Comparison of ENCODE assay signal across 21 cellular contexts in genomic region chr12:124637586-124637985, GRCh38.
A peak's percentile ranks its signal among the peaks of the same experiment; 100 is the strongest.
DNase-seq lines count a peak whose midpoint lies in the region; ATAC-seq and TF ChIP-seq lines count a peak whose summit lies in the region.
"Had no signal": no experiment of that assay in that cellular context is flagged by ENCODE, and none has a peak within 500 bp of the region (broad histone marks: within the 10 kb centered on the region; RNA-seq: fewer than 3 reads in every experiment).

No MANE protein-coding gene starts in this region.

- H3K36me3 ChIP-seq in prostate gland = no peaks in the 10 kb centered on the region
- no peaks in the 10 kb centered on the region for H3K36me3 ChIP-seq in CD8-positive, alpha-beta memory T cell (ENCODE audit: insufficient read depth, low read length)
- H3K36me3 ChIP-seq: HAP-1, tibial artery had no signal

- H3K27me3 ChIP-seq in prostate gland (replicated peaks; ENCODE audit: insufficient read depth) = no peaks in the 10 kb centered on the region
- no peaks in the 10 kb centered on the region for H3K27me3 ChIP-seq in CD8-positive, alpha-beta memory T cell (ENCODE audit: insufficient read depth, low read length, poor library complexity, severe bottlenecking)
- H3K27me3 ChIP-seq: tibial artery had no signal

- no peak overlapping the region for H3K27ac ChIP-seq in prostate gland
- H3K27ac ChIP-seq in CD8-positive, alpha-beta memory T cell (ENCODE audit: low read depth, low read length) = no peak overlapping the region
- H3K27ac ChIP-seq: tibial artery had no signal

- DNase-seq in COLO668 (lab: John Stamatoyannopoulos, UW; ENCODE audit: unreplicated experiment) (peak; percentile 15), NCI-H146 treated with DMSO at 0.1 percent for 48 hours (lab: John Stamatoyannopoulos, UW; ENCODE audit: unreplicated experiment) (peak; percentile 20), epithelial cell of esophagus (ENCODE audit: low read depth) (peak; percentile 50), prostate gland (ENCODE audit: low spot score) (peak; percentile 62), GF-D8 (lab: John Stamatoyannopoulos, UW) (no peak), A172 (ENCODE audit: low spot score) (no peak), left lobe of liver (ENCODE audit: low spot score) (no peak)
- no peak for DNase-seq in CD8-positive, alpha-beta memory T cell
- DNase-seq: activated CD4-positive, CD25-positive, alpha-beta regulatory T cell treated with anti-CD3 and anti-CD28 coated beads, Interleukin-2, amount 50 U/mL, for 72 hours; amniotic stem cell; CD4-positive, alpha-beta memory T cell; hypothalamus; kidney glomerular epithelial cell; NCI-H2081 treated with DMSO at 0.1 percent for 48 hours; tibial artery had no signal

- no peak overlapping the region for H3K4me3 Mint-ChIP-seq in CD8-positive, alpha-beta memory T cell
- H3K4me3 Mint-ChIP-seq: CD4-positive, alpha-beta memory T cell; mesothelial cell of epicardium; neural crest cell; stimulated activated effector memory CD8-positive, alpha-beta T cell treated with anti-CD3 and anti-CD28 coated beads, Interleukin-12 subunit alpha, Interleukin-12 subunit beta, amount 100 ng/mL, for 72 hours had no signal

- H3K4me3 ChIP-seq in epithelial cell of esophagus (ENCODE audit: low read length) (no peak overlapping the region), prostate gland (no peak overlapping the region)
- H3K4me3 ChIP-seq in CD8-positive, alpha-beta memory T cell (ENCODE audit: low read length) = no peak overlapping the region
- H3K4me3 ChIP-seq: HAP-1, tibial artery had no signal

- H3K27ac Mint-ChIP-seq in CD8-positive, alpha-beta memory T cell = no peak overlapping the region
- H3K27ac Mint-ChIP-seq: activated T-helper 2 cell treated with anti-CD3 and anti-CD28 coated beads, Interferon-gamma antibody, Interleukin-2, Interleukin-4, amounts not matched to agents 10 μg/mL and 5 μg/mL and 100 μg/mL, durations not matched to agents 14 hours and 24 hours and 36 hours; CD4-positive, alpha-beta memory T cell; mesothelial cell of epicardium; stimulated activated effector memory CD8-positive, alpha-beta T cell treated with anti-CD3 and anti-CD28 coated beads, Interleukin-12 subunit alpha, Interleukin-12 subunit beta, amount 100 ng/mL, for 72 hours had no signal

- no peaks in the 10 kb centered on the region for H3K36me3 Mint-ChIP-seq in CD8-positive, alpha-beta memory T cell
- H3K36me3 Mint-ChIP-seq: CD4-positive, alpha-beta memory T cell; mesothelial cell of epicardium; stimulated activated effector memory CD8-positive, alpha-beta T cell treated with anti-CD3 and anti-CD28 coated beads, Interleukin-12 subunit alpha, Interleukin-12 subunit beta, amount 100 ng/mL, for 72 hours had no signal

- POLR2A ChIA-PET in CD8-positive, alpha-beta memory T cell (lab: Charles Lee) = no interaction called here

- WGBS in prostate gland = 27% methylated on average over 12 of the region's 12 CpGs

- no peaks in the 10 kb centered on the region for H3K9me3 Mint-ChIP-seq in CD8-positive, alpha-beta memory T cell
- H3K9me3 Mint-ChIP-seq: mesothelial cell of epicardium, neural crest cell had no signal

- H3K4me1 Mint-ChIP-seq in CD8-positive, alpha-beta memory T cell = peaks cover 10 to 12% (median 10%) of the 10 kb centered on the region in 3 donors

- no peaks in the 10 kb centered on the region for H3K4me1 ChIP-seq in prostate gland (replicated peaks)
- H3K4me1 ChIP-seq in CD8-positive, alpha-beta memory T cell (ENCODE audit: insufficient read depth, low read length) = peaks cover 10% of the 10 kb centered on the region

- TF ChIP-seq CTCF in epithelial cell of esophagus (IDR thresholded peaks at IDR 0.05; ENCODE audit: insufficient read depth, low read depth, low read length, missing control alignments) = no peak
- no peak for TF ChIP-seq CTCF in prostate gland (IDR thresholded peaks at IDR 0.05)

- no peak for ATAC-seq in left lobe of liver
- ATAC-seq: SK-N-SH treated with all-trans-retinoic acid at 6 μM for 48 hours; stimulated activated effector memory CD8-positive, alpha-beta T cell treated with anti-CD3 and anti-CD28 coated beads, Interleukin-12 subunit alpha, Interleukin-12 subunit beta, amount 100 ng/mL, for 72 hours had no signal

- no peak for TF ChIP-seq POLR2A in prostate gland (IDR thresholded peaks at IDR 0.05)

- CTCF ChIA-PET in CD8-positive, alpha-beta memory T cell (lab: Charles Lee) = no interaction called here

- H3K9me3 ChIP-seq in prostate gland = no peaks in the 10 kb centered on the region
- no peaks in the 10 kb centered on the region for H3K9me3 ChIP-seq in CD8-positive, alpha-beta memory T cell (ENCODE audit: low read length)
- H3K9me3 ChIP-seq: HAP-1, tibial artery had no signal

- intact Hi-C loops in prostate gland (cut with DNase I) = no loop called here

- H3K27me3 Mint-ChIP-seq in CD8-positive, alpha-beta memory T cell = peaks cover 21 to 38% of the 10 kb centered on the region in 2 donors

Comparison
In these comparisons a context has a peak if more than half of its experiments do, and no peak if none do; other contexts are left out.
1. DNase-seq: peak in COLO668 (single experiment), NCI-H146 treated with DMSO at 0.1 percent for 48 hours (single experiment), epithelial cell of esophagus (single experiment) and prostate gland (single experiment); none in GF-D8 (single experiment), A172 (single experiment), left lobe of liver (single experiment) and CD8-positive, alpha-beta memory T cell (0 of 5).